In the genomic region with DNA sequence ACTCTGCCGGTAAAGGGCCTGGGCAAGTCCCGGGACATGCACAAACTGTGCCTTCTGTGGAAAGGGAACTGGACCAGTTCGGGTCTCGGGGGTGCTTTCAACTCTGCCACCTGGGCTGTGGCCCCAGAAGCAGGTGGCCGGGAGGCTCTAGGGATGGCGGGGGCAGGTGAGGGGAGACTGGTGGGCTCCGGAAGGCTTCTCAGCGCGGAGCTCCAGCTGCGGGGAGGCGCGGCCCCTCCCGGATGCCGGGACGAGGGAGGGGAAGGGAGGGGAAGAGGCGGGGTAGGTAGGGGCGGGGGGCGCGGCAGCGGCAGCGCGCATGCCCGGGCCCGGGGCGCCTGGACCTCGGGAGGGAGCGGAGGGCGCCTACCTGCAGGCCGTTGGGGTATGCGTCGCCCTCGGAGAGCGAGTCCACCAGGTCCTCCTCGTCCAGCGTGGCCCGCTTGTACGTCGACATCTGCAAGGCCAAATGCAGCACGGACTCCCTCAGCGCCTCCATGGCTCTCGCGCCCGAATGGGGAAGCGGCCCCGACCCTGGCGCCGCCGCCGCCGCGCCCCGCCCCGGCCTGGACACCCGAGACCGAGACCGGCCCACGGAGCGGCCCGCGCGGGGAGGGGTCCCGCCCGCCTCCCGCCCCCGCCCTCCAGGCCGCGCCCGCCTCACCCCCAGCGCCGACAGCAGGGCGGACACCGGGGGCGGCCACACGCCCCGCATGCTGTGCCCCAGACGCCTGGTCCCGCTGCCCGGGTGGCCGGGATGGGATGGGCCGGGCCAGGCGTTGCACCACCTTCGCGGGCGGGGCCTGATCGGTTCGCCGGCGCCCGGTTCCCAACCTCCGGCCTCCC, we compare ENCODE assay signal across 7 cellular contexts. TPM values are rescaled to one million over a fixed set of nuclear protein-coding genes. Genes with fewer than 3 reads are reported as not detected.
DNase-seq lines count a peak whose midpoint lies in the region; ATAC-seq and TF ChIP-seq lines count a peak whose summit lies in the region.

A gene (minus strand): TSS at position 764 of the 846 bp plus-strand sequence. CDS start 49 bp downstream, at position 715.

- no peaks in the 10 kb centered on the region for H3K9me3 Mint-ChIP-seq in activated naive CD4-positive, alpha-beta T cell treated with anti-CD3 and anti-CD28 coated beads, Interleukin-2, amount 50 U/mL, for 24 hours

- H3K4me3 Mint-ChIP-seq in activated naive CD4-positive, alpha-beta T cell treated with anti-CD3 and anti-CD28 coated beads, Interleukin-2, amount 50 U/mL, for 24 hours, result peak within 1 kb of the TSS; percentile 92

- WGBS in prostate gland, result under 1% methylated on average over 47 of the region's 90 CpGs

- TF ChIP-seq CTCF in GM20000 (IDR thresholded peaks at IDR 0.05; ENCODE audit: extremely low read depth, missing control alignments) (no peak), Peyer's patch (IDR thresholded peaks at IDR 0.05) (no peak), prostate gland (IDR thresholded peaks at IDR 0.05) (no peak)

- H3K27ac Mint-ChIP-seq in activated naive CD4-positive, alpha-beta T cell treated with anti-CD3 and anti-CD28 coated beads, Interleukin-2, amount 50 U/mL, for 24 hours, result peak within 1 kb of the TSS; percentile 98

- H3K36me3 Mint-ChIP-seq in activated naive CD4-positive, alpha-beta T cell treated with anti-CD3 and anti-CD28 coated beads, Interleukin-2, amount 50 U/mL, for 24 hours, result no peaks in the 10 kb centered on the region

- H3K27me3 ChIP-seq in Peyer's patch (no peaks in the 10 kb centered on the region), prostate gland (replicated peaks; ENCODE audit: insufficient read depth) (no peaks in the 10 kb centered on the region)

- peaks cover 0 to 54% (median 22%) of the 10 kb centered on the region in 4 donors for H3K4me1 ChIP-seq in Peyer's patch
- H3K4me1 ChIP-seq in prostate gland (replicated peaks), result peaks cover 4% of the 10 kb centered on the region

- H3K9me3 ChIP-seq in Peyer's patch, result no peaks in the 10 kb centered on the region
- H3K9me3 ChIP-seq in prostate gland, result no peaks in the 10 kb centered on the region

- peaks cover 60% of the 10 kb centered on the region for H3K4me1 Mint-ChIP-seq in activated naive CD4-positive, alpha-beta T cell treated with anti-CD3 and anti-CD28 coated beads, Interleukin-2, amount 50 U/mL, for 24 hours

- H3K27me3 Mint-ChIP-seq in activated naive CD4-positive, alpha-beta T cell treated with anti-CD3 and anti-CD28 coated beads, Interleukin-2, amount 50 U/mL, for 24 hours, result no peaks in the 10 kb centered on the region

- peak within 1 kb of the TSS; percentile 73 to 95 (median 84) for H3K27ac ChIP-seq in Peyer's patch
- peak within 1 kb of the TSS; percentile 78 to 79 for H3K27ac ChIP-seq in prostate gland

- no peaks in the 10 kb centered on the region for H3K36me3 ChIP-seq in Peyer's patch
- no peaks in the 10 kb centered on the region for H3K36me3 ChIP-seq in prostate gland

- no peak for ATAC-seq in HG03439 (IDR thresholded peaks at IDR 0.05; ENCODE audit: unreplicated experiment)

- intact Hi-C loops in cardiac septum (cut with DNase I) (loop anchor here (2.0 to 5.0 kb wide), 2 partner anchors 43 to 77 kb away; no protein-coding TSS in a partner anchor), prostate gland (cut with DNase I) (no loop called here)

- TF ChIP-seq POLR2A in Peyer's patch (IDR thresholded peaks at IDR 0.05) (no peak), prostate gland (IDR thresholded peaks at IDR 0.05) (peak; percentile 44)

- DNase-seq in GM20000 (ENCODE audit: low spot score) (peak; percentile 60), Peyer's patch (peak; percentile 70 to 75 (median 72)), cardiac septum (ENCODE audit: low spot score) (peak; percentile 84), prostate gland (ENCODE audit: low spot score) (no peak), COR-L47 (lab: John Stamatoyannopoulos, UW) (no peak)

- H3K4me3 ChIP-seq in Peyer's patch (peak within 1 kb of the TSS; percentile 65 to 86 (median 72)), prostate gland (peak within 1 kb of the TSS; percentile 61 to 64)

RNA-seq across cellular contexts. Expression of the gene that starts here (rescaled TPM):
- 100 to 1,000 TPM; 105 to 122 (median 112) TPM for total RNA-seq in Peyer's patch
- 55.8 TPM for total RNA-seq in cardiac septum
- total RNA-seq in prostate gland, result 100 to 1,000 TPM; 113 to 146 TPM

Comparison
In these comparisons a context has a peak if more than half of its experiments do, and no peak if none do; other contexts are left out.
1. DNase-seq: peak in GM20000 (single experiment), Peyer's patch (3 of 3) and cardiac septum (single experiment); none in prostate gland (single experiment) and COR-L47 (single experiment).